Comparison of ENCODE assay signal across 8 cellular contexts in the genomic region with DNA sequence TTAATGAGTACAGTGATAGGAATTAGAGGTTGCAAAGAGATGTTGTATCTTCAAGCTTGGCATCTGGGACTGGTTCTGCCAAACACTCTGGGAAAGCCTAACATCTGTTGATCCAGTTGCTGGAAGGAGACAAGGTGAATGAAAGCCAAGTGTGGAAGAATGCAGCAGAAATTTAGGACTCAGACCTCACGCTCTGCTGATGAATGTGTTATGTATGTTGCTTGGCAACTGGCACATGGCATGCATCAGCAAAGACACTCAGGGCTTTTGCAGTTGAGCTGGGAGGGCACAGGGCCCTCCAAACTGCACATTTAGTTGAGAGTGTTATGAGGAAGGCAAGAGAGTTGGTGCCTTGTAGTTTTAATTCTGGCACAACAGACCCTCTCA.
A peak's percentile ranks its signal among the peaks of the same experiment; 100 is the strongest.
DNase-seq lines count a peak whose midpoint lies in the region; ATAC-seq and TF ChIP-seq lines count a peak whose summit lies in the region.
"Had no signal": no experiment of that assay in that cellular context is flagged by ENCODE, and none has a peak within 500 bp of the region (broad histone marks: within the 10 kb centered on the region; RNA-seq: fewer than 3 reads in every experiment).

No MANE protein-coding gene starts in this region.

- H3K27me3 ChIP-seq in thoracic aorta (replicated peaks; ENCODE audit: insufficient read depth), result no peaks in the 10 kb centered on the region

- no peak for TF ChIP-seq CTCF in HFF-Myc (IDR thresholded peaks at IDR 0.05; ENCODE audit: low read depth, low read length, missing control alignments)
- no peak for TF ChIP-seq CTCF in astrocyte of the cerebellum (IDR thresholded peaks at IDR 0.05; ENCODE audit: low read depth, low read length, missing control alignments)
- no peak for TF ChIP-seq CTCF in thoracic aorta (IDR thresholded peaks at IDR 0.05)

- no peak overlapping the region for H3K4me3 ChIP-seq in HFF-Myc (replicated peaks; ENCODE audit: low read depth, low read length)
- H3K4me3 ChIP-seq in astrocyte of the cerebellum (ENCODE audit: low read depth, low read length), result no peak overlapping the region
- H3K4me3 ChIP-seq in thoracic aorta, result no peak overlapping the region

- peak overlapping the region in 1 of 2 donors; percentile 22 for H3K27ac ChIP-seq in thoracic aorta

- H3K36me3 ChIP-seq in thoracic aorta, result no peaks in the 10 kb centered on the region

- in situ Hi-C loops in astrocyte of the cerebellum (cut with HindIII; ENCODE audit: low sequenced_read_pairs), result no loop called here

- no peaks in the 10 kb centered on the region for H3K9me3 ChIP-seq in thoracic aorta

- DNase-seq in HFF-Myc (ENCODE audit: extremely low read depth, low read depth) (peak; percentile 97), astrocyte of the cerebellum (ENCODE audit: low read depth) (peak; percentile 79), iris pigment epithelial cell (ENCODE audit: low read depth) (peak; percentile 70), thoracic aorta (ENCODE audit: low spot score) (no peak), SW 1271 (lab: John Stamatoyannopoulos, UW) (no peak), NCI-H1092 treated with DMSO at 0.1 percent for 48 hours (lab: John Stamatoyannopoulos, UW) (no peak), GDM1 (lab: John Stamatoyannopoulos, UW) (no peak)
- DNase-seq: activated naive CD8-positive, alpha-beta T cell treated with anti-CD3 and anti-CD28 coated beads, Interleukin-2, amount 10 ng/mL, durations not matched to agents 7 days and 5 days had no signal

- ATAC-seq in thoracic aorta (ENCODE audit: insufficient number of reproducible peaks, low FRiP score, low read depth), result peak; percentile 74

- H3K4me1 ChIP-seq in thoracic aorta (ENCODE audit: control insufficient read depth in 1 of 2, low read depth in 2 of 2), result peaks cover 17 to 25% of the 10 kb centered on the region in 2 donors

Comparison
In these comparisons a context has a peak if more than half of its experiments do, and no peak if none do; other contexts are left out.
1. DNase-seq: peak in HFF-Myc (single experiment), astrocyte of the cerebellum (single experiment) and iris pigment epithelial cell (single experiment); none in thoracic aorta (single experiment), SW 1271 (0 of 2), NCI-H1092 treated with DMSO at 0.1 percent for 48 hours (single experiment) and GDM1 (single experiment).